In the genomic region with DNA sequence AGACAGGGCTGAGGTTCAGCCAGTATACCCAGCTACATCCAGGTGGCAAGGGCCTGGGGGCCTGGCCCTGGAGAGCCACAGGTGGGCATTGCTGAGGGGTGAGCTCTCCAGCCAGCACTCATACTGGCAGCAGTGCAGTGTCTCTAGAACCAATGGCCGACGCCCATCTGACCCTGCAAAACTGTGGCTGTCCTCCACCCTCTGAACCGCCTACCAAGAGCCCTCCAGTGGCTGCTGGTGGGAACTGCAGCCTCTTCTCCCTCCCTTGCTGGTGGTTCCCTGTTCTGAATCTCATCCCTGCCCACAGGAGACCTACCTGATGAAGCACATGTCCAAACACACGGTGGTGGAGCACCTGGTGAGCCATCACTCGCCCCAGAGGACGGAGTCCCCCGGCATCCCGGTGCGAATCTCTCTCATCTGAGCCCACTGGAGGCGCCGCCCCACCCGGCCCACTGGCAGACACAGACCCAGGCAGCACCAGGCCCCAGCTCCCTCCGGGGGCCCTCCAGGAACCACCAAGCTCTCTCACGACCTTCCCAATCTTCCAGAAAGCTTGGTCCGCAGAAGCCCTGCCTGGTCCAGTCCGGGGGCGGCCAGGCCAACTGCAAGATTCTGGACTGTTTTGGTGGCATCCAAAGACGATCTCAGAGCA, we compare ENCODE assay signal across 8 cellular contexts. TPM values are rescaled to one million over a fixed set of nuclear protein-coding genes. Genes with fewer than 3 reads are reported as not detected.
A peak's percentile ranks its signal among the peaks of the same experiment; 100 is the strongest.
DNase-seq lines count a peak whose midpoint lies in the region; ATAC-seq and TF ChIP-seq lines count a peak whose summit lies in the region.

No MANE protein-coding gene starts in this region.

- H3K27ac ChIP-seq in dorsolateral prefrontal cortex: peak overlapping the region in 17 of 59 donors; percentile 7 to 67 (median 33)
- peak overlapping the region in 1 of 2 donors; percentile 2 for H3K27ac ChIP-seq in lung (ENCODE audit: low read depth in 1 of 2, low read length in 1 of 2)

- H3K4me3 ChIP-seq in dorsolateral prefrontal cortex (no peak overlapping the region), lung (no peak overlapping the region)

- TF ChIP-seq CTCF in dorsolateral prefrontal cortex (IDR thresholded peaks at IDR 0.05 in 54 of 56, conservative IDR thresholded peaks at IDR 0.05 in 2 of 56; ENCODE audit: low read depth in 1 of 56, partially characterized antibody in 56 of 56) (peak; percentile 48 to 89 (median 79)), lung (IDR thresholded peaks at IDR 0.05; ENCODE audit: control extremely low read depth, extremely low read depth) (peak; percentile 54)

- H3K36me3 ChIP-seq in lung (ENCODE audit: control insufficient read depth in 2 of 2, insufficient read depth in 2 of 2, low read length in 2 of 2): peaks cover 0 to 20% of the 10 kb centered on the region in 2 donors

- intact Hi-C loops in dorsolateral prefrontal cortex (cut with DNase I): loop anchor here in 1 of 2 donors (5.0 to 10.0 kb wide), 2 partner anchors 34 to 164 kb away; no protein-coding TSS in a partner anchor

- peak; percentile 89 for DNase-seq in AG20443 (ENCODE audit: low spot score)
- DNase-seq in NCI-H460 (ENCODE audit: extremely low read depth, low read depth): peak; percentile 55
- peak; percentile 52 for DNase-seq in activated CD4-positive, alpha-beta T cell treated with anti-CD3 and anti-CD28 coated beads, Interleukin-2, amount 50 U/mL, for 1 hour
- DNase-seq in dorsolateral prefrontal cortex: peak in 9 of 10 donors; percentile 36 to 71 (median 61)
- peak; percentile 80 for DNase-seq in lung (ENCODE audit: low spot score)
- DNase-seq in stimulated activated CD8-positive, alpha-beta memory T cell treated with anti-CD3 and anti-CD28 coated beads, Interleukin-2, amount 100 ng/mL, for 48 hours (ENCODE audit: low read depth in 2 of 2): peak; percentile 28 to 60

- ATAC-seq in GM21619 (IDR thresholded peaks at IDR 0.05; ENCODE audit: unreplicated experiment) (peak; percentile 55), lung (ENCODE audit: insufficient read depth, low FRiP score) (peak; percentile 67), GM21367 (IDR thresholded peaks at IDR 0.05; ENCODE audit: unreplicated experiment) (no peak)

- H3K4me1 ChIP-seq in lung (ENCODE audit: control insufficient read depth in 2 of 2, insufficient read depth in 2 of 2, low read length in 2 of 2): peaks cover 5% of the 10 kb centered on the region in 2 donors

- H3K27me3 ChIP-seq in dorsolateral prefrontal cortex (no peaks in the 10 kb centered on the region), lung (ENCODE audit: control insufficient read depth, insufficient read depth) (no peaks in the 10 kb centered on the region)

- no peaks in the 10 kb centered on the region for H3K9me3 ChIP-seq in lung (ENCODE audit: control insufficient read depth in 2 of 2, insufficient read depth in 1 of 2, low read length in 1 of 2)

- WGBS in lung, 2 donors: 73 to 84% methylated on average over 18 of the region's 18 CpGs

RNA-seq across cellular contexts. Expression of gene A3GALT2, which starts 22.1 kb away (rescaled TPM):
- not detected in 2 replicates for total RNA-seq in NCI-H460 (2014; rRNA removed; shearing (Covaris generic))
- polyA plus RNA-seq in NCI-H460 (2014; cell fraction: nucleus; rRNA removed): not detected in 2 replicates
- under 1 TPM in 10 of 120 experiments, not detected in 110; 0.35 to 0.76 (median 0.60) TPM for total RNA-seq in dorsolateral prefrontal cortex
- total RNA-seq in lung: under 1 TPM in 1 of 2 donors, not detected in 1; 0.28 TPM
- under 1 TPM in 1 of 2 donors, not detected in 1; 0.07 TPM for polyA plus RNA-seq in lung

RNA-seq across cellular contexts. Expression of gene ZNF362, which starts 42.5 kb away (rescaled TPM):
- total RNA-seq in NCI-H460 (2014; rRNA removed; shearing (Covaris generic)): 1.1 and 2.5 TPM in 2 replicates
- 1.6 and 5.5 TPM in 2 replicates for polyA plus RNA-seq in NCI-H460 (2014; cell fraction: nucleus; rRNA removed)
- total RNA-seq in dorsolateral prefrontal cortex (10 to 100 TPM; 27.3 to 59.9 (median 41.1) TPM), lung (10 to 100 TPM; 17.0 to 35.0 TPM)
- 10 to 100 TPM; 10.2 to 16.1 TPM for polyA plus RNA-seq in lung
